ENCODE assay signal across 14 cellular contexts in genomic region chr1:202163281-202164270, GRCh38. TPM values are rescaled to one million over a fixed set of nuclear protein-coding genes. Genes with fewer than 3 reads are reported as not detected.
DNase-seq lines count a peak whose midpoint lies in the region; FAIRE-seq and TF ChIP-seq lines count a peak whose summit lies in the region.
"Had no signal": no experiment of that assay in that cellular context is flagged by ENCODE, and none has a peak within 500 bp of the region (broad histone marks: within the 10 kb centered on the region; RNA-seq: fewer than 3 reads in every experiment).

No MANE protein-coding gene starts in this region.

- H2AFZ ChIP-seq in OCI-LY7 (ENCODE audit: low read length): no peak overlapping the region; the same call in 1 of the 2 replicates

- H3K9me2 ChIP-seq in OCI-LY7 (ENCODE audit: insufficient read depth, low read length): no peaks in the 10 kb centered on the region

- peaks cover 75% of the 10 kb centered on the region for H3K4me1 ChIP-seq in OCI-LY7 (ENCODE audit: insufficient read depth, low read length, poor library complexity, severe bottlenecking)
- peaks cover 0 to 2% of the 10 kb centered on the region in 2 donors for H3K4me1 ChIP-seq in small intestine (ENCODE audit: control insufficient read depth in 2 of 2, insufficient read depth in 1 of 2, low read depth in 1 of 2, low read length in 1 of 2)

- POLR2A ChIA-PET in OCI-LY7 (lab: Charles Lee): interaction anchor here (0.6 to 1.6 kb wide), 2 partner anchors 10 to 30 kb away, joined by 4 read pairs; no protein-coding TSS in a partner anchor

- peaks cover 19% of the 10 kb centered on the region; the same call in 1 of the 2 replicates for H3K79me2 ChIP-seq in OCI-LY7 (ENCODE audit: insufficient read depth, low read depth, low read length)

- FAIRE-seq in GM12892 (lab: Jason Lieb, UNC) (peak; percentile 27), small intestine (lab: Jason Lieb, UNC) (no peak)

- WGBS in small intestine, 3 donors: 72 to 77% (median 73%) methylated on average over 11 to 12 of the region's 12 CpGs

- no TSS peak for BruUV-seq in OCI-LY7 (replicated peaks; lab: Mats Ljungman, UMichigan)

- TF ChIP-seq CTCF in OCI-LY7 (conservative IDR thresholded peaks at IDR 0.05; ENCODE audit: low read length) (no peak), WERI-Rb-1 (IDR thresholded peaks at IDR 0.05; ENCODE audit: low read depth, low read length) (no peak)

- peak overlapping the region; percentile 95 for H3K4me2 ChIP-seq in OCI-LY7 (ENCODE audit: low read length)

- TF ChIP-seq POLR2A in GM12892 (IDR thresholded peaks at IDR 0.05; ENCODE audit: low read depth, low read length): no peak

- no peaks in the 10 kb centered on the region for H3K27me3 ChIP-seq in small intestine (ENCODE audit: control insufficient read depth in 2 of 2, insufficient read depth in 2 of 2, low read length in 2 of 2)
- H3K27me3 ChIP-seq in WERI-Rb-1 (ENCODE audit: insufficient read depth, low read depth, severe bottlenecking): no peaks in the 10 kb centered on the region

- H3K4me3 ChIP-seq in OCI-LY7 (ENCODE audit: low read depth, low read length, poor library complexity, severe bottlenecking) (no peak overlapping the region), small intestine (ENCODE audit: low read depth in 1 of 2, low read length in 2 of 2) (no peak overlapping the region), WERI-Rb-1 (ENCODE audit: low read depth, low read length) (no peak overlapping the region)

- no peak overlapping the region for H3K27ac ChIP-seq in OCI-LY7 (ENCODE audit: low read depth, low read length, poor library complexity, severe bottlenecking)
- peak overlapping the region; percentile 11 to 46 for H3K27ac ChIP-seq in small intestine (ENCODE audit: low read depth in 1 of 2, low read length in 1 of 2)
- no peak overlapping the region for H3K27ac ChIP-seq in WERI-Rb-1
- H3K27ac ChIP-seq: VCaP had no signal

- CTCF ChIA-PET in OCI-LY7 (lab: Charles Lee; ENCODE audit: unreplicated experiment): interaction anchor here (0.8 to 1.8 kb wide), 5 partner anchors 9 to 26 kb away, joined by 3 to 7 read pairs (median 6); no protein-coding TSS in a partner anchor

- intact Hi-C loops in OCI-LY7 (cut with micrococcal nuclease; ENCODE audit: unreplicated experiment): no loop called here

- H4K20me1 ChIP-seq in OCI-LY7 (ENCODE audit: insufficient read depth, low read length): no peaks in the 10 kb centered on the region

- no peaks in the 10 kb centered on the region for H3K9me3 ChIP-seq in OCI-LY7 (ENCODE audit: low read length)
- no peaks in the 10 kb centered on the region for H3K9me3 ChIP-seq in small intestine (ENCODE audit: control insufficient read depth, low read depth)
- no peaks in the 10 kb centered on the region for H3K9me3 ChIP-seq in WERI-Rb-1 (ENCODE audit: severe bottlenecking)

- H3K36me3 ChIP-seq in OCI-LY7 (ENCODE audit: insufficient read depth, low read length): no peaks in the 10 kb centered on the region
- no peaks in the 10 kb centered on the region for H3K36me3 ChIP-seq in small intestine (ENCODE audit: control insufficient read depth in 2 of 2, insufficient read depth in 2 of 2, low read length in 2 of 2)
- H3K36me3 ChIP-seq in WERI-Rb-1: no peaks in the 10 kb centered on the region

- DNase-seq in GM12892 (ENCODE audit: insufficient read length) (no peak), OCI-LY7 (ENCODE audit: low spot score) (no peak), iPS-NIHi11 (ENCODE audit: low spot score) (peak; percentile 26), small intestine (no peak), putamen (ENCODE audit: low spot score) (no peak), WERI-Rb-1 (no peak), NCI-H2196 treated with DMSO at 0.1 percent for 48 hours (lab: John Stamatoyannopoulos, UW; ENCODE audit: unreplicated experiment) (no peak)
- DNase-seq: COR-L47, midbrain, NCI-H187, retina had no signal

RNA-seq across cellular contexts. Expression of gene PTPN7, which starts 3.2 kb away (rescaled TPM):
- polyA plus RNA-seq in GM12892 (2012; ENCODE audit: missing spikeins): 36.3 TPM
- total RNA-seq in OCI-LY7 (2014; rRNA removed; shearing (Covaris generic)): 54.2 and 67.5 TPM in 2 replicates
- 79.1 and 83.1 TPM in 2 replicates for total RNA-seq in OCI-LY7 (2022)
- 1 to 10 TPM; 1.9 to 8.9 (median 2.5) TPM for polyA plus RNA-seq in small intestine
- total RNA-seq: SK-MEL-5 had no signal

RNA-seq across cellular contexts. Expression of gene ARL8A, which starts 19.0 kb away (rescaled TPM):
- polyA plus RNA-seq in GM12892 (2012; ENCODE audit: missing spikeins): 12.4 TPM
- total RNA-seq in OCI-LY7 (2014; rRNA removed; shearing (Covaris generic)): 25.1 and 25.7 TPM in 2 replicates
- 44.6 and 46.1 TPM in 2 replicates for total RNA-seq in OCI-LY7 (2022)
- 10 to 100 TPM; 17.4 to 23.0 (median 22.2) TPM for polyA plus RNA-seq in small intestine

RNA-seq across cellular contexts. Expression of gene LGR6, which starts 30.0 kb away (rescaled TPM):
- not detected for polyA plus RNA-seq in GM12892 (2012; ENCODE audit: missing spikeins)
- not detected in 2 replicates for total RNA-seq in OCI-LY7 (2014; rRNA removed; shearing (Covaris generic))
- not detected in 2 replicates for total RNA-seq in OCI-LY7 (2022)
- polyA plus RNA-seq in small intestine: 1 to 10 TPM in 1 of 3 donors, under 1 TPM in 1, not detected in 1; 0.27 to 1.0 TPM
- total RNA-seq: SK-MEL-5, subcutaneous adipose tissue had no signal

RNA-seq across cellular contexts. Expression of gene GPR37L1, which starts 40.9 kb away (rescaled TPM):
- 0.15 TPM for polyA plus RNA-seq in GM12892 (2012; ENCODE audit: missing spikeins)
- 0.03 TPM in 1 of 2 replicates, not detected in the other for total RNA-seq in OCI-LY7 (2014; rRNA removed; shearing (Covaris generic))
- not detected in 2 replicates for total RNA-seq in OCI-LY7 (2022)
- under 1 TPM in 2 of 3 donors, not detected in 1; 0.22 to 0.37 TPM for polyA plus RNA-seq in small intestine
- total RNA-seq: SK-MEL-5 had no signal

Comparison
In these comparisons a context has a peak if more than half of its experiments do, and no peak if none do; other contexts are left out.
1. H3K27ac ChIP-seq: peak in small intestine (2 of 2); none in OCI-LY7 (single experiment) and WERI-Rb-1 (single experiment).